Comparison of ENCODE assay signal across 17 cellular contexts in genomic region chr20:10067305-10067704, GRCh38. TPM values are rescaled to one million over a fixed set of nuclear protein-coding genes. Genes with fewer than 3 reads are reported as not detected.
A peak's percentile ranks its signal among the peaks of the same experiment; 100 is the strongest.
DNase-seq lines count a peak whose midpoint lies in the region; ATAC-seq and TF ChIP-seq lines count a peak whose summit lies in the region.
"Had no signal": no experiment of that assay in that cellular context is flagged by ENCODE, and none has a peak within 500 bp of the region (broad histone marks: within the 10 kb centered on the region; RNA-seq: fewer than 3 reads in every experiment).

No MANE protein-coding gene starts in this region.

- intact Hi-C loops in activated T-helper 1 cell treated with anti-CD3 and anti-CD28 coated beads, Interleukin-12 subunit alpha, Interleukin-12 subunit beta, Interleukin-2, Interleukin-4 antibody, amounts not matched to agents 30 ng/mL and 10 ng/mL and 1 ng/mL, durations not matched to agents 14 hours and 24 hours and 36 hours (cut with micrococcal nuclease) = no loop called here

- no peaks in the 10 kb centered on the region for H3K79me2 ChIP-seq in osteoblast (ENCODE audit: insufficient read depth, low read length)

- no peak overlapping the region for H3K4me3 Mint-ChIP-seq in activated T-helper 1 cell treated with anti-CD3 and anti-CD28 coated beads, Interleukin-12 subunit alpha, Interleukin-12 subunit beta, Interleukin-2, Interleukin-4 antibody, amounts not matched to agents 30 ng/mL and 10 ng/mL and 1 ng/mL, durations not matched to agents 14 hours and 24 hours and 36 hours
- H3K4me3 Mint-ChIP-seq: B cell; CD4-positive, alpha-beta T cell; GM23338 had no signal

- H3K36me3 Mint-ChIP-seq in activated T-helper 1 cell treated with anti-CD3 and anti-CD28 coated beads, Interleukin-12 subunit alpha, Interleukin-12 subunit beta, Interleukin-2, Interleukin-4 antibody, amounts not matched to agents 30 ng/mL and 10 ng/mL and 1 ng/mL, durations not matched to agents 14 hours and 24 hours and 36 hours (ENCODE audit: low read depth) = no peaks in the 10 kb centered on the region

- ATAC-seq in HG03139 (IDR thresholded peaks at IDR 0.05; ENCODE audit: unreplicated experiment) = no peak
- ATAC-seq: GM12878, GM23338 had no signal

- no peak overlapping the region for H3K27ac Mint-ChIP-seq in activated T-helper 1 cell treated with anti-CD3 and anti-CD28 coated beads, Interleukin-12 subunit alpha, Interleukin-12 subunit beta, Interleukin-2, Interleukin-4 antibody, amounts not matched to agents 30 ng/mL and 10 ng/mL and 1 ng/mL, durations not matched to agents 14 hours and 24 hours and 36 hours
- H3K27ac Mint-ChIP-seq: B cell; CD4-positive, alpha-beta T cell; GM23338 had no signal

- peaks cover 4% of the 10 kb centered on the region for H3K27me3 ChIP-seq in osteoblast (ENCODE audit: insufficient read depth, low read length)

- H3K9me3 ChIP-seq in osteoblast (ENCODE audit: low read depth, low read length) = no peaks in the 10 kb centered on the region

- no peaks in the 10 kb centered on the region for H3K9me3 Mint-ChIP-seq in activated T-helper 1 cell treated with anti-CD3 and anti-CD28 coated beads, Interleukin-12 subunit alpha, Interleukin-12 subunit beta, Interleukin-2, Interleukin-4 antibody, amounts not matched to agents 30 ng/mL and 10 ng/mL and 1 ng/mL, durations not matched to agents 14 hours and 24 hours and 36 hours
- H3K9me3 Mint-ChIP-seq: CD4-positive, alpha-beta T cell had no signal

- H3K4me1 ChIP-seq in osteoblast (ENCODE audit: insufficient read depth, low read length) = no peaks in the 10 kb centered on the region

- no peaks in the 10 kb centered on the region for H4K20me1 ChIP-seq in osteoblast (ENCODE audit: insufficient read depth, low read length)

- H3K27ac ChIP-seq in osteoblast (ENCODE audit: low read depth, low read length) = no peak overlapping the region
- H3K27ac ChIP-seq: 22Rv1 had no signal

- no peak overlapping the region for H3K4me2 ChIP-seq in osteoblast (ENCODE audit: insufficient read depth, low read length)
- H3K4me2 ChIP-seq: GM23338 had no signal

- H2AFZ ChIP-seq in osteoblast (ENCODE audit: low read length) = no peak overlapping the region
- H2AFZ ChIP-seq: GM23338 had no signal

- no peaks in the 10 kb centered on the region for H3K36me3 ChIP-seq in osteoblast (ENCODE audit: insufficient read depth, low read length)

- peaks cover 6% of the 10 kb centered on the region for H3K4me1 Mint-ChIP-seq in activated T-helper 1 cell treated with anti-CD3 and anti-CD28 coated beads, Interleukin-12 subunit alpha, Interleukin-12 subunit beta, Interleukin-2, Interleukin-4 antibody, amounts not matched to agents 30 ng/mL and 10 ng/mL and 1 ng/mL, durations not matched to agents 14 hours and 24 hours and 36 hours (ENCODE audit: low read depth)
- H3K4me1 Mint-ChIP-seq: B cell, GM23338 had no signal

- H3K27me3 Mint-ChIP-seq in activated T-helper 1 cell treated with anti-CD3 and anti-CD28 coated beads, Interleukin-12 subunit alpha, Interleukin-12 subunit beta, Interleukin-2, Interleukin-4 antibody, amounts not matched to agents 30 ng/mL and 10 ng/mL and 1 ng/mL, durations not matched to agents 14 hours and 24 hours and 36 hours (ENCODE audit: insufficient read depth) = no peaks in the 10 kb centered on the region

- TF ChIP-seq CTCF in osteoblast (IDR thresholded peaks at IDR 0.05; ENCODE audit: extremely low read depth, low read depth, low read length) = no peak

- no peak overlapping the region for H3K4me3 ChIP-seq in osteoblast (ENCODE audit: insufficient read depth, low read length)
- H3K4me3 ChIP-seq: GM12878, GM23338 had no signal

- DNase-seq in AG08395 (ENCODE audit: low spot score) (peak; percentile 43), amniotic epithelial cell (ENCODE audit: low read depth) (peak; percentile 67), fibroblast of gingiva (ENCODE audit: low read depth) (peak; percentile 71), osteoblast (ENCODE audit: insufficient read length, low spot score, missing footprints) (peak; percentile 0), NCI-H1436 treated with DMSO at 0.1 percent for 48 hours (lab: John Stamatoyannopoulos, UW) (no peak)
- no peak for DNase-seq in stimulated activated CD4-positive, alpha-beta T cell treated with anti-CD3 and anti-CD28 coated beads, Interleukin-15, amount 100 ng/mL, for 24 hours
- no peak for DNase-seq in activated T-helper 1 cell treated with anti-CD3 and anti-CD28 coated beads, Interleukin-12 subunit alpha, Interleukin-12 subunit beta, Interleukin-2, Interleukin-4 antibody, amounts not matched to agents 30 ng/mL and 10 ng/mL and 1 ng/mL, durations not matched to agents 14 hours and 24 hours and 36 hours (ENCODE audit: low spot score)
- DNase-seq: C1 segment of cervical spinal cord; Calu3; CD4-positive, alpha-beta T cell; DMS79; H7 had no signal

RNA-seq across cellular contexts. Expression of gene ANKEF1, which starts 32.5 kb away (rescaled TPM):
- 2.1 and 2.5 TPM in 2 replicates for total RNA-seq in osteoblast
- total RNA-seq in activated T-helper 1 cell treated with anti-CD3 and anti-CD28 coated beads, Interleukin-12 subunit alpha, Interleukin-12 subunit beta, Interleukin-2, Interleukin-4 antibody, amounts not matched to agents 30 ng/mL and 10 ng/mL and 1 ng/mL, durations not matched to agents 14 hours and 24 hours and 36 hours = 0.26 and 0.32 TPM in 2 replicates

Comparison
In these comparisons a context has a peak if more than half of its experiments do, and no peak if none do; other contexts are left out.
1. DNase-seq: peak in AG08395 (single experiment), amniotic epithelial cell (single experiment), fibroblast of gingiva (single experiment) and osteoblast (single experiment); none in stimulated activated CD4-positive, alpha-beta T cell treated with anti-CD3 and anti-CD28 coated beads, Interleukin-15, amount 100 ng/mL, for 24 hours (single experiment), activated T-helper 1 cell treated with anti-CD3 and anti-CD28 coated beads, Interleukin-12 subunit alpha, Interleukin-12 subunit beta, Interleukin-2, Interleukin-4 antibody, amounts not matched to agents 30 ng/mL and 10 ng/mL and 1 ng/mL, durations not matched to agents 14 hours and 24 hours and 36 hours (single experiment) and NCI-H1436 treated with DMSO at 0.1 percent for 48 hours (single experiment).